Comparison of ENCODE assay signal across 18 cellular contexts in genomic region chr15:34325368-34325767, GRCh38. TPM values are rescaled to one million over a fixed set of nuclear protein-coding genes. Genes with fewer than 3 reads are reported as not detected.
DNase-seq lines count a peak whose midpoint lies in the region; ATAC-seq, FAIRE-seq and TF ChIP-seq lines count a peak whose summit lies in the region.
"Had no signal": no experiment of that assay in that cellular context is flagged by ENCODE, and none has a peak within 500 bp of the region (broad histone marks: within the 10 kb centered on the region; RNA-seq: fewer than 3 reads in every experiment).

No MANE protein-coding gene starts in this region.

- H2AFZ ChIP-seq in MM.1S (ENCODE audit: low read length), result no peak overlapping the region
- no peak overlapping the region for H2AFZ ChIP-seq in GM12878 (ENCODE audit: control insufficient read depth, low read depth, low read length)

- H3K27me3 Mint-ChIP-seq in activated T-cell treated with anti-CD3 and anti-CD28 coated beads, Interleukin-2, amount 50 U/mL, for 72 hours (ENCODE audit: low read depth), result no peaks in the 10 kb centered on the region
- H3K27me3 Mint-ChIP-seq: CD8-positive, alpha-beta memory T cell had no signal

- no peak for TF ChIP-seq EP300 in GM12878 (IDR thresholded peaks at IDR 0.05; ENCODE audit: borderline replicate concordance in 1 of 2, control insufficient read depth in 1 of 2, low read depth in 2 of 2, low read length in 2 of 2)

- in situ Hi-C loops in GM12878 (cut with MboI), result no loop called here
- in situ Hi-C loops in ACHN (cut with HindIII; ENCODE audit: low pct_ligation_motif_present, low pct_unique_long_range_greater_than_20kb, low sequenced_read_pairs), result no loop called here

- intact Hi-C loops in GM12878 (cut with micrococcal nuclease; ENCODE audit: unreplicated experiment) (loop anchor here (5.0 kb wide), 1 partner anchor 42 kb away; the partner anchor contains the start of gene LPCAT4), mucosa of descending colon (cut with DNase I, micrococcal nuclease) (no loop called here)

- H3K4me3 Mint-ChIP-seq in activated T-cell treated with anti-CD3 and anti-CD28 coated beads, Interleukin-2, amount 50 U/mL, for 72 hours, result peak overlapping the region in 1 of 2 donors; percentile 65
- H3K4me3 Mint-ChIP-seq: CD8-positive, alpha-beta memory T cell had no signal

- H3K27ac ChIP-seq in MM.1S (ENCODE audit: low read length) (no peak overlapping the region), GM12878 (ENCODE audit: control insufficient read depth, insufficient read depth) (peak overlapping the region; percentile 75), urinary bladder (ENCODE audit: low read depth) (peak overlapping the region; percentile 23)

- H3K4me1 ChIP-seq in MM.1S (ENCODE audit: low read length), result peaks cover 40% of the 10 kb centered on the region
- H3K4me1 ChIP-seq in GM12878 (ENCODE audit: control insufficient read depth, insufficient read depth, low read length), result peaks cover 28% of the 10 kb centered on the region
- no peaks in the 10 kb centered on the region for H3K4me1 ChIP-seq in urinary bladder (ENCODE audit: insufficient read depth)
- H3K4me1 ChIP-seq in mucosa of descending colon (ENCODE audit: low read depth), result no peaks in the 10 kb centered on the region

- H3F3A ChIP-seq in MM.1S (ENCODE audit: insufficient read depth, low read length), result peaks cover 20% of the 10 kb centered on the region

- H3K36me3 Mint-ChIP-seq in activated T-cell treated with anti-CD3 and anti-CD28 coated beads, Interleukin-2, amount 50 U/mL, for 72 hours (ENCODE audit: insufficient read depth in 2 of 2), result peaks cover 0 to 2% of the 10 kb centered on the region in 2 donors

- TF ChIP-seq RAD21 in GM12878 (IDR thresholded peaks at IDR 0.05; ENCODE audit: insufficient read depth, low read depth, low read length), result no peak

- H3K36me3 ChIP-seq in MM.1S (replicated peaks; ENCODE audit: insufficient read depth, low read length) (no peaks in the 10 kb centered on the region), GM12878 (ENCODE audit: control insufficient read depth in 2 of 2, insufficient read depth in 2 of 2, low read length in 1 of 2) (no peaks in the 10 kb centered on the region; a peak in 1 of 4 replicates), urinary bladder (ENCODE audit: insufficient read depth) (peaks cover 1% of the 10 kb centered on the region), mucosa of descending colon (ENCODE audit: low read depth) (no peaks in the 10 kb centered on the region)

- no peak for FAIRE-seq in GM12878 (lab: Jason Lieb, UNC)

- H3K9me3 ChIP-seq in MM.1S (replicated peaks; ENCODE audit: insufficient read depth, low read length) (no peaks in the 10 kb centered on the region), GM12878 (replicated peaks; ENCODE audit: control insufficient read depth, insufficient read depth, low read length) (no peaks in the 10 kb centered on the region; the same call in 2 of the 3 replicates), mucosa of descending colon (no peaks in the 10 kb centered on the region)

- H3K4me1 Mint-ChIP-seq in activated T-cell treated with anti-CD3 and anti-CD28 coated beads, Interleukin-2, amount 50 U/mL, for 72 hours (ENCODE audit: low read depth), result peaks cover 67% of the 10 kb centered on the region

- H4K20me1 ChIP-seq in MM.1S (ENCODE audit: insufficient read depth, low read length), result no peaks in the 10 kb centered on the region
- H4K20me1 ChIP-seq in GM12878 (ENCODE audit: control insufficient read depth, insufficient read depth), result no peaks in the 10 kb centered on the region

- no peaks in the 10 kb centered on the region for H3K27me3 ChIP-seq in MM.1S (replicated peaks; ENCODE audit: insufficient read depth, low read length)
- no peaks in the 10 kb centered on the region for H3K27me3 ChIP-seq in GM12878 (replicated peaks in 1 of 2; ENCODE audit: control insufficient read depth in 2 of 2, insufficient read depth in 2 of 2, low read length in 1 of 2)

- no peak overlapping the region for H3K4me3 ChIP-seq in MM.1S (ENCODE audit: low read length)
- H3K4me3 ChIP-seq in GM12878, result peak overlapping the region; percentile 43; the same call in 1 of the 2 replicates
- H3K4me3 ChIP-seq in urinary bladder (ENCODE audit: low read depth, low read length), result no peak overlapping the region
- H3K4me3 ChIP-seq in mucosa of descending colon, result no peak overlapping the region

- CTCF ChIA-PET in GM12878 (lab: Yijun Ruan, JAX), result interaction anchor here (1.3 to 2.8 kb wide), 5 partner anchors 8 to 84 kb away, joined by 5 to 10 read pairs (median 7); partner anchors contain the start of genes NOP10 and NUTM1

- BruUV-seq in GM12878 (replicated peaks; lab: Mats Ljungman, UMichigan), result no TSS peak

- H3K9me2 ChIP-seq in MM.1S (replicated peaks; ENCODE audit: insufficient read depth, low read length), result no peaks in the 10 kb centered on the region

- H3K79me2 ChIP-seq in MM.1S (ENCODE audit: low read length) (peaks cover 65% of the 10 kb centered on the region), GM12878 (ENCODE audit: control insufficient read depth, insufficient read depth, low read length) (peaks cover 84% of the 10 kb centered on the region)

- no peak for DNase-seq in activated T-cell treated with anti-CD3 and anti-CD28 coated beads, Interleukin-2, amount 50 U/mL, for 72 hours
- DNase-seq in activated T-cell treated with anti-CD3 and anti-CD28 coated beads for 4 hours (no peak), MM.1S (no peak), GM12878 (ENCODE audit: low read depth, low spot score) (no peak), ACHN (no peak), mucosa of descending colon (no peak)
- DNase-seq: AML-193; CD8-positive, alpha-beta memory T cell; GF-D8; H7; KBM-7; NCI-H1092 treated with DMSO at 0.1 percent for 48 hours; NCI-H1694 treated with DMSO at 0.1 percent for 48 hours; NCI-H69; PC-3 had no signal

- TF ChIP-seq POLR2A in GM12878 (IDR thresholded peaks at IDR 0.05; ENCODE audit: low read depth, low read length), result no peak

- H3K9me3 Mint-ChIP-seq in activated T-cell treated with anti-CD3 and anti-CD28 coated beads, Interleukin-2, amount 50 U/mL, for 72 hours, result no peaks in the 10 kb centered on the region
- H3K9me3 Mint-ChIP-seq: CD8-positive, alpha-beta memory T cell had no signal

- SMC1A ChIA-PET in GM12878 (lab: Charles Lee; ENCODE audit: uncharacterized antibody, unreplicated experiment), result interaction anchor here (0.6 to 6.8 kb wide), 8 partner anchors 7 to 82 kb away, joined by 3 to 107 read pairs (median 6); partner anchors contain the start of genes LPCAT4, NOP10, NUTM1 and SLC12A6

- RAD21 ChIA-PET in GM12878 (lab: Charles Lee; ENCODE audit: unreplicated experiment), result interaction anchor here (0.9 to 6.6 kb wide), 7 partner anchors 8 to 215 kb away, joined by 3 to 57 read pairs (median 4); partner anchors contain the start of gene SLC12A6

- H3K4me2 ChIP-seq in MM.1S (ENCODE audit: low read depth, low read length) (0 out of 2 replicates have a peak overlapping the region, but pooled peaks have one; percentile 19), GM12878 (ENCODE audit: control insufficient read depth, insufficient read depth) (peak overlapping the region; percentile 90)

- H3K9ac ChIP-seq in MM.1S (ENCODE audit: low read length) (no peak overlapping the region), GM12878 (ENCODE audit: control insufficient read depth, insufficient read depth, low read length) (peak overlapping the region; percentile 26)

- H3K27ac Mint-ChIP-seq in activated T-cell treated with anti-CD3 and anti-CD28 coated beads, Interleukin-2, amount 50 U/mL, for 72 hours, result peak overlapping the region; percentile 72

- POLR2A ChIA-PET in GM12878 (lab: Charles Lee), result interaction anchor here (1.3 to 3.3 kb wide), 3 partner anchors 8 to 13 kb away, joined by 4 to 26 read pairs (median 4); partner anchors contain the start of gene SLC12A6

- TF ChIP-seq CTCF in MM.1S (IDR thresholded peaks at IDR 0.05; ENCODE audit: low read length), result no peak
- no peak for TF ChIP-seq CTCF in GM12878 (IDR thresholded peaks at IDR 0.05 in 2 of 3, conservative IDR thresholded peaks at IDR 0.05 in 1 of 3; ENCODE audit: control insufficient read depth in 2 of 3, extremely low read depth in 1 of 3, insufficient read depth in 1 of 3, low read depth in 3 of 3, low read length in 3 of 3)
- no peak for TF ChIP-seq CTCF in mucosa of descending colon (IDR thresholded peaks at IDR 0.05)

- no peak for ATAC-seq in activated T-cell treated with anti-CD3 and anti-CD28 coated beads, Interleukin-2, amount 50 U/mL, for 72 hours (replicated peaks in 1 of 2)
- ATAC-seq in GM12878 (no peak), mucosa of descending colon (no peak)
- ATAC-seq: PC-3 had no signal

RNA-seq across cellular contexts. Expression of gene SLC12A6, which starts 12.2 kb away (rescaled TPM):
- total RNA-seq in activated T-cell treated with anti-CD3 and anti-CD28 coated beads, Interleukin-2, amount 50 U/mL, for 72 hours, result 10 to 100 TPM; 25.0 to 31.3 TPM
- total RNA-seq in GM12878 (2013; cell fraction: nucleolus; rRNA removed), result 335 and 348 TPM in 2 replicates
- total RNA-seq in GM12878 (2014; rRNA removed) (32.9 and 34.3 TPM in 2 replicates), GM12878 (2014; rRNA removed; fragmentation: Illumina TruSeq; extraction: Trizol) (34.2 and 34.9 TPM in 2 replicates), GM12878 (2021) (33.2 and 36.3 TPM in 2 replicates), urinary bladder (22.2 TPM), mucosa of descending colon (10 to 100 TPM; 17.7 to 26.2 (median 23.2) TPM)
- 28.7 TPM for polyA plus RNA-seq in GM12878 (2011; ENCODE audit: low read depth)
- polyA plus RNA-seq in GM12878 (2011; rRNA removed) (94.4 and 94.8 TPM in 2 replicates), GM12878 (2014; fragmentation: Illumina TruSeq; extraction: Trizol) (52.3 and 61.7 TPM in 2 replicates), GM12878 (2014; fragmentation: Nextera tagmentation; extraction: Ambion mirVana) (1 to 10 TPM; 4.7 to 4.8 TPM), GM12878 (2014; rRNA removed) (42.7 and 51.7 TPM in 2 replicates), GM12878 (2016; fragmentation: Nextera tagmentation; extraction: Ambion mirVana) (10 to 100 TPM; 15.2 to 16.7 TPM), urinary bladder (6.6 TPM)
- 49.3 and 58.0 TPM in 2 replicates for polyA plus RNA-seq in GM12878 (2011; cell fraction: cytosol; rRNA removed)
- polyA plus RNA-seq in GM12878 (2011; cell fraction: nucleus; rRNA removed), result 161 and 175 TPM in 2 replicates
- polyA plus RNA-seq in GM12878 (2012), result 35.6 and 42.7 TPM in 2 replicates
- polyA minus RNA-seq in GM12878 (2011; rRNA and poly(A)+ RNA removed), result 173 and 192 TPM in 2 replicates
- 38.4 and 38.6 TPM in 2 replicates for polyA minus RNA-seq in GM12878 (2011; cell fraction: cytosol; rRNA and poly(A)+ RNA removed)
- polyA minus RNA-seq in GM12878 (2011; cell fraction: nucleus; rRNA and poly(A)+ RNA removed), result 137 and 166 TPM in 2 replicates

RNA-seq across cellular contexts. Expression of gene NOP10, which starts 17.6 kb away (rescaled TPM):
- total RNA-seq in activated T-cell treated with anti-CD3 and anti-CD28 coated beads, Interleukin-2, amount 50 U/mL, for 72 hours, result 100 to 1,000 TPM; 126 to 158 TPM
- 13.4 and 18.0 TPM in 2 replicates for total RNA-seq in GM12878 (2013; cell fraction: nucleolus; rRNA removed)
- total RNA-seq in GM12878 (2014; rRNA removed), result 428 and 429 TPM in 2 replicates
- 411 and 417 TPM in 2 replicates for total RNA-seq in GM12878 (2014; rRNA removed; fragmentation: Illumina TruSeq; extraction: Trizol)
- total RNA-seq in GM12878 (2021), result 225 and 230 TPM in 2 replicates
- 395 TPM for polyA plus RNA-seq in GM12878 (2011; ENCODE audit: low read depth)
- 441 and 556 TPM in 2 replicates for polyA plus RNA-seq in GM12878 (2011; rRNA removed)
- 578 and 762 TPM in 2 replicates for polyA plus RNA-seq in GM12878 (2011; cell fraction: cytosol; rRNA removed)
- 180 and 323 TPM in 2 replicates for polyA plus RNA-seq in GM12878 (2011; cell fraction: nucleus; rRNA removed)
- polyA plus RNA-seq in GM12878 (2012), result 229 and 266 TPM in 2 replicates
- 492 and 609 TPM in 2 replicates for polyA plus RNA-seq in GM12878 (2014; fragmentation: Illumina TruSeq; extraction: Trizol)
- 1,000 to 10,000 TPM; 1,758 to 1,778 TPM for polyA plus RNA-seq in GM12878 (2014; fragmentation: Nextera tagmentation; extraction: Ambion mirVana)
- 518 and 534 TPM in 2 replicates for polyA plus RNA-seq in GM12878 (2014; rRNA removed)
- 100 to 1,000 TPM; 590 to 634 TPM for polyA plus RNA-seq in GM12878 (2016; fragmentation: Nextera tagmentation; extraction: Ambion mirVana)
- 138 and 182 TPM in 2 replicates for polyA minus RNA-seq in GM12878 (2011; rRNA and poly(A)+ RNA removed)
- polyA minus RNA-seq in GM12878 (2011; cell fraction: cytosol; rRNA and poly(A)+ RNA removed), result 52.2 and 56.8 TPM in 2 replicates
- 25.5 and 34.1 TPM in 2 replicates for polyA minus RNA-seq in GM12878 (2011; cell fraction: nucleus; rRNA and poly(A)+ RNA removed)
- total RNA-seq in urinary bladder, result 129 TPM
- polyA plus RNA-seq in urinary bladder, result 169 TPM
- 100 to 1,000 TPM in 2 of 3 donors, 10 to 100 TPM in 1; 90.6 to 129 (median 115) TPM for total RNA-seq in mucosa of descending colon

RNA-seq across cellular contexts. Expression of gene NUTM1, which starts 17.7 kb away (rescaled TPM):
- total RNA-seq in activated T-cell treated with anti-CD3 and anti-CD28 coated beads, Interleukin-2, amount 50 U/mL, for 72 hours, result not detected
- total RNA-seq in GM12878 (2013; cell fraction: nucleolus; rRNA removed), result not detected in 2 replicates
- under 0.01 and 0.05 TPM in 2 replicates for total RNA-seq in GM12878 (2014; rRNA removed)
- not detected in 2 replicates for total RNA-seq in GM12878 (2014; rRNA removed; fragmentation: Illumina TruSeq; extraction: Trizol)
- not detected in 2 replicates for total RNA-seq in GM12878 (2021)
- 0.05 TPM for polyA plus RNA-seq in GM12878 (2011; ENCODE audit: low read depth)
- not detected in 2 replicates for polyA plus RNA-seq in GM12878 (2011; rRNA removed)
- polyA plus RNA-seq in GM12878 (2011; cell fraction: cytosol; rRNA removed), result not detected in 2 replicates
- not detected in 2 replicates for polyA plus RNA-seq in GM12878 (2011; cell fraction: nucleus; rRNA removed)
- polyA plus RNA-seq in GM12878 (2012), result 0.03 and 0.07 TPM in 2 replicates
- polyA plus RNA-seq in GM12878 (2014; fragmentation: Illumina TruSeq; extraction: Trizol), result not detected in 2 replicates
- polyA plus RNA-seq in GM12878 (2014; fragmentation: Nextera tagmentation; extraction: Ambion mirVana), result not detected
- polyA plus RNA-seq in GM12878 (2014; rRNA removed), result 0.04 TPM in 1 of 2 replicates, not detected in the other
- polyA plus RNA-seq in GM12878 (2016; fragmentation: Nextera tagmentation; extraction: Ambion mirVana), result under 1 TPM in 1 of 2 experiments, not detected in 1; 0.05 TPM
- polyA minus RNA-seq in GM12878 (2011; rRNA and poly(A)+ RNA removed), result not detected in 2 replicates
- not detected in 2 replicates for polyA minus RNA-seq in GM12878 (2011; cell fraction: cytosol; rRNA and poly(A)+ RNA removed)
- polyA minus RNA-seq in GM12878 (2011; cell fraction: nucleus; rRNA and poly(A)+ RNA removed), result not detected in 2 replicates
- total RNA-seq in urinary bladder, result not detected
- 0.03 TPM for polyA plus RNA-seq in urinary bladder
- not detected for total RNA-seq in mucosa of descending colon
- total RNA-seq: A673; CD8-positive, alpha-beta memory T cell; M059J had no signal
- polyA plus RNA-seq: CD8-positive, alpha-beta memory T cell had no signal

RNA-seq across cellular contexts. Expression of gene LPCAT4, which starts 41.6 kb away (rescaled TPM):
- 10 to 100 TPM; 33.8 to 38.3 TPM for total RNA-seq in activated T-cell treated with anti-CD3 and anti-CD28 coated beads, Interleukin-2, amount 50 U/mL, for 72 hours
- 57.6 and 73.7 TPM in 2 replicates for total RNA-seq in GM12878 (2013; cell fraction: nucleolus; rRNA removed)
- total RNA-seq in GM12878 (2014; rRNA removed) (16.8 and 18.6 TPM in 2 replicates), GM12878 (2014; rRNA removed; fragmentation: Illumina TruSeq; extraction: Trizol) (17.3 and 18.9 TPM in 2 replicates), GM12878 (2021) (46.2 and 51.1 TPM in 2 replicates), urinary bladder (12.2 TPM), mucosa of descending colon (100 to 1,000 TPM; 144 to 236 (median 154) TPM)
- 23.5 TPM for polyA plus RNA-seq in GM12878 (2011; ENCODE audit: low read depth)
- polyA plus RNA-seq in GM12878 (2011; rRNA removed) (26.7 and 44.0 TPM in 2 replicates), GM12878 (2014; fragmentation: Illumina TruSeq; extraction: Trizol) (23.9 and 38.2 TPM in 2 replicates), GM12878 (2014; fragmentation: Nextera tagmentation; extraction: Ambion mirVana) (10 to 100 TPM; 14.4 to 17.2 TPM), GM12878 (2014; rRNA removed) (47.6 and 57.2 TPM in 2 replicates), GM12878 (2016; fragmentation: Nextera tagmentation; extraction: Ambion mirVana) (10 to 100 TPM; 32.4 to 33.5 TPM), urinary bladder (32.5 TPM)
- 62.3 and 67.5 TPM in 2 replicates for polyA plus RNA-seq in GM12878 (2011; cell fraction: cytosol; rRNA removed)
- 231 and 303 TPM in 2 replicates for polyA plus RNA-seq in GM12878 (2011; cell fraction: nucleus; rRNA removed)
- 37.8 and 45.9 TPM in 2 replicates for polyA plus RNA-seq in GM12878 (2012)
- polyA minus RNA-seq in GM12878 (2011; rRNA and poly(A)+ RNA removed), result 17.0 and 30.8 TPM in 2 replicates
- polyA minus RNA-seq in GM12878 (2011; cell fraction: cytosol; rRNA and poly(A)+ RNA removed), result 13.1 and 14.0 TPM in 2 replicates
- 24.8 and 30.4 TPM in 2 replicates for polyA minus RNA-seq in GM12878 (2011; cell fraction: nucleus; rRNA and poly(A)+ RNA removed)
